In genomic region chr2:231910161-231910560, GRCh38 we compare ENCODE assay signal across 1 cellular context.
A peak's percentile ranks its signal among the peaks of the same experiment; 100 is the strongest.
TF ChIP-seq lines count a peak whose summit lies in the region.

No MANE protein-coding gene starts in this region.

TF ChIP-seq in K562, 482 proteins besides CTCF, POLR2A, EP300 and RAD21:
- 0 out of 2 replicates have a peak, but pooled peaks have one; percentile 14 for TF ChIP-seq EGR1 (conservative IDR thresholded peaks at IDR 0.05)
